11 cellular contexts compared by ENCODE assay signal in genomic region chr5:149133795-149134777, GRCh38. TPM values are rescaled to one million over a fixed set of nuclear protein-coding genes. Genes with fewer than 3 reads are reported as not detected.
A peak's percentile ranks its signal among the peaks of the same experiment; 100 is the strongest.
DNase-seq lines count a peak whose midpoint lies in the region; ATAC-seq, FAIRE-seq and TF ChIP-seq lines count a peak whose summit lies in the region.
"Had no signal": no experiment of that assay in that cellular context is flagged by ENCODE, and none has a peak within 500 bp of the region (broad histone marks: within the 10 kb centered on the region; RNA-seq: fewer than 3 reads in every experiment).

No MANE protein-coding gene starts in this region.

- no peak overlapping the region for H3K4me3 ChIP-seq in NB4 (ENCODE audit: low read depth, low read length)
- no peak overlapping the region for H3K4me3 ChIP-seq in naive thymus-derived CD4-positive, alpha-beta T cell (ENCODE audit: low read length)
- H3K4me3 ChIP-seq: tibial nerve had no signal

- in situ Hi-C loops in G401 (cut with HindIII; ENCODE audit: low sequenced_read_pairs): no loop called here

- H3K9me3 ChIP-seq in naive thymus-derived CD4-positive, alpha-beta T cell (ENCODE audit: control insufficient read depth in 2 of 3, low read length in 3 of 3): no peaks in the 10 kb centered on the region
- H3K9me3 ChIP-seq: tibial nerve had no signal

- DNase-seq in NB4 (ENCODE audit: low read depth): peak; percentile 48
- no peak for DNase-seq in epithelial cell of prostate (ENCODE audit: low read depth, low spot score)
- DNase-seq in naive thymus-derived CD4-positive, alpha-beta T cell: no peak
- no peak for DNase-seq in G401 (ENCODE audit: low spot score)
- no peak for DNase-seq in NCI-H128 (lab: John Stamatoyannopoulos, UW; ENCODE audit: unreplicated experiment)
- DNase-seq in D721Med (ENCODE audit: insufficient read length, low spot score): no peak
- DNase-seq: DND-41, NCI-H1436 treated with DMSO at 0.1 percent for 48 hours had no signal

- no peak for TF ChIP-seq POLR2A in NB4 (IDR thresholded peaks at IDR 0.05; ENCODE audit: extremely low read depth, insufficient read length)

- no peaks in the 10 kb centered on the region for H3K36me3 ChIP-seq in naive thymus-derived CD4-positive, alpha-beta T cell (ENCODE audit: control insufficient read depth in 2 of 3, insufficient read depth in 3 of 3, low read length in 3 of 3)
- H3K36me3 ChIP-seq: tibial nerve had no signal

- H3K36me3 Mint-ChIP-seq in naive thymus-derived CD4-positive, alpha-beta T cell: no peaks in the 10 kb centered on the region

- H3K27ac ChIP-seq in C4-2B (peak overlapping the region; percentile 13), epithelial cell of prostate (peak overlapping the region; percentile 97)
- no peak overlapping the region for H3K27ac ChIP-seq in naive thymus-derived CD4-positive, alpha-beta T cell (ENCODE audit: low read depth, low read length)

- H3K4me1 Mint-ChIP-seq in naive thymus-derived CD4-positive, alpha-beta T cell: peaks cover 0 to 1% (median 0%) of the 10 kb centered on the region in 7 donors

- no peaks in the 10 kb centered on the region for H3K27me3 ChIP-seq in naive thymus-derived CD4-positive, alpha-beta T cell (ENCODE audit: control insufficient read depth in 2 of 2, insufficient read depth in 2 of 2, low read length in 2 of 2)
- H3K27me3 ChIP-seq: tibial nerve had no signal

- no peak overlapping the region for H3K4me3 Mint-ChIP-seq in naive thymus-derived CD4-positive, alpha-beta T cell

- no peaks in the 10 kb centered on the region for H3K4me1 ChIP-seq in naive thymus-derived CD4-positive, alpha-beta T cell (ENCODE audit: control insufficient read depth in 2 of 2, insufficient read depth in 2 of 2, low read length in 2 of 2)

- POLR2A ChIA-PET in naive thymus-derived CD4-positive, alpha-beta T cell (lab: Charles Lee): no interaction called here

- no peaks in the 10 kb centered on the region for H3K9me3 Mint-ChIP-seq in naive thymus-derived CD4-positive, alpha-beta T cell

- peak; percentile 72 for ATAC-seq in naive thymus-derived CD4-positive, alpha-beta T cell
- ATAC-seq in HG03095 (IDR thresholded peaks at IDR 0.05; ENCODE audit: unreplicated experiment): no peak

- H3K27ac Mint-ChIP-seq in naive thymus-derived CD4-positive, alpha-beta T cell: no peak overlapping the region

- intact Hi-C loops in naive thymus-derived CD4-positive, alpha-beta T cell (cut with micrococcal nuclease): no loop called here

- no peak for TF ChIP-seq CTCF in C4-2B (conservative IDR thresholded peaks at IDR 0.05)
- TF ChIP-seq CTCF in NB4 (IDR thresholded peaks at IDR 0.05; ENCODE audit: low read depth, low read length): no peak
- TF ChIP-seq CTCF in D721Med (IDR thresholded peaks at IDR 0.05; ENCODE audit: insufficient read depth, missing control alignments): no peak

- FAIRE-seq in D721Med (lab: Jason Lieb, UNC): no peak

- H3K27me3 Mint-ChIP-seq in naive thymus-derived CD4-positive, alpha-beta T cell: peaks cover 18 to 34% (median 31%) of the 10 kb centered on the region in 5 donors

- CTCF ChIA-PET in naive thymus-derived CD4-positive, alpha-beta T cell (lab: Charles Lee): no interaction called here

RNA-seq across cellular contexts. Expression of gene ABLIM3, which starts 7.2 kb away (rescaled TPM):
- total RNA-seq in naive thymus-derived CD4-positive, alpha-beta T cell: 1 to 10 TPM in 1 of 5 experiments, under 1 TPM in 1, not detected in 3; 0.08 to 1.3 TPM
- polyA plus RNA-seq in naive thymus-derived CD4-positive, alpha-beta T cell: not detected
- total RNA-seq in G401 (2014; rRNA removed; shearing (Covaris generic)): 1.1 TPM in 1 of 2 replicates, not detected in the other
